24 cellular contexts compared by ENCODE assay signal in the genomic region with DNA sequence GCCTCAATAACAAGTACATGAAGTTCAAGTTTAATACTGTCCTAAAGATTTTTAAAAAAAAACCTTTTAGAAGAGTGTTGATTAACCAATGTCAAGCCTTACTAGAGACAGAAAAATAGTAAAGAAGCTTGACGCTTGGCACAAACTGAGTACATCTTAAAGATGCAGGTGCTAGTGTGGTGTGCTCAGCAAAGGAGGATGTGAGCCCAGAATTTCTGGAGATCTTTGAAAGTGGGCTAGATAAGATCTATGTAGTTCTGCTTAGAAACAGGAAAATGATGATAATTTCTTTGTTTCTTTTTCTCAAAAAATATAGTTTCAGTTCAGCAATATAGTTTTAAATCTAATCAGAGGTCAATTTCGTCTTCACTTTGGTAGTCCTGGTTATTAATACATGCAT.
DNase-seq lines count a peak whose midpoint lies in the region; ATAC-seq, FAIRE-seq and TF ChIP-seq lines count a peak whose summit lies in the region.
"Had no signal": no experiment of that assay in that cellular context is flagged by ENCODE, and none has a peak within 500 bp of the region (broad histone marks: within the 10 kb centered on the region; RNA-seq: fewer than 3 reads in every experiment).

No MANE protein-coding gene starts in this region.

- peaks cover 0 to under 1% of the 10 kb centered on the region in 2 donors for H3K9me3 Mint-ChIP-seq in stimulated activated naive B cell treated with anti-CD40 and anti-IgM and Interleukin-4, amounts not matched to agents 10 μg/mL and 1 μg/mL and 100 μg/mL, for 72 hours
- H3K9me3 Mint-ChIP-seq: activated CD4-positive, alpha-beta memory T cell treated with anti-CD3 and anti-CD28 coated beads, Interleukin-2, amount 10 ng/mL, durations not matched to agents 7 days and 5 days; activated T-cell treated with anti-CD3 and anti-CD28 coated beads, Interleukin-2, amount 50 U/mL, for 4 hours; mesothelial cell of epicardium; T-helper 2 cell treated with Interferon-gamma antibody and Interleukin-4, amounts not matched to agents 5 μg/mL and 100 μg/mL, for 36 hours had no signal

- no peak overlapping the region for H3K4me3 ChIP-seq in esophagus squamous epithelium
- H3K4me3 ChIP-seq: neural progenitor cell, SJCRH30, upper lobe of left lung had no signal

- TF ChIP-seq CTCF in esophagus squamous epithelium (IDR thresholded peaks at IDR 0.05): no peak

- H3K36me3 ChIP-seq in esophagus squamous epithelium: no peaks in the 10 kb centered on the region
- H3K36me3 ChIP-seq: neural progenitor cell, SJCRH30, upper lobe of left lung had no signal

- no peak for TF ChIP-seq POLR2A in esophagus squamous epithelium (IDR thresholded peaks at IDR 0.05)

- intact Hi-C loops in esophagus squamous epithelium (cut with DNase I): no loop called here

- H3K4me1 Mint-ChIP-seq in stimulated activated naive B cell treated with anti-CD40 and anti-IgM and Interleukin-4, amounts not matched to agents 10 μg/mL and 1 μg/mL and 100 μg/mL, for 72 hours: peaks cover 23 to 55% of the 10 kb centered on the region in 2 donors
- H3K4me1 Mint-ChIP-seq: activated CD4-positive, alpha-beta memory T cell treated with anti-CD3 and anti-CD28 coated beads, Interleukin-2, amount 10 ng/mL, durations not matched to agents 7 days and 5 days; mesothelial cell of epicardium had no signal

- H3K36me3 Mint-ChIP-seq in stimulated activated naive B cell treated with anti-CD40 and anti-IgM and Interleukin-4, amounts not matched to agents 10 μg/mL and 1 μg/mL and 100 μg/mL, for 72 hours: peaks cover 0 to under 1% of the 10 kb centered on the region in 2 donors
- H3K36me3 Mint-ChIP-seq: activated naive CD8-positive, alpha-beta T cell; mesothelial cell of epicardium; neural progenitor cell had no signal

- ATAC-seq in GM19023 (IDR thresholded peaks at IDR 0.05; ENCODE audit: unreplicated experiment) (peak; percentile 54), GM21737 (IDR thresholded peaks at IDR 0.05; ENCODE audit: unreplicated experiment) (peak; percentile 81), HG03159 (IDR thresholded peaks at IDR 0.05; ENCODE audit: unreplicated experiment) (peak; percentile 83)
- peak; percentile 72 to 81 for ATAC-seq in stimulated activated naive B cell treated with anti-CD40 and anti-IgM and Interleukin-4, amounts not matched to agents 10 μg/mL and 1 μg/mL and 100 μg/mL, for 72 hours (replicated peaks)
- ATAC-seq: activated T-cell treated with anti-CD3 and anti-CD28 coated beads, Interleukin-2, amount 50 U/mL, for 4 hours; HCT116; Panc1 had no signal

- no peak for DNase-seq in stimulated activated naive B cell treated with anti-CD40 and anti-IgM and Interleukin-4, amounts not matched to agents 10 μg/mL and 1 μg/mL and 100 μg/mL, for 72 hours
- DNase-seq in esophagus squamous epithelium (lab: John Stamatoyannopoulos, UW) (no peak), urothelium cell line (ENCODE audit: low spot score) (no peak), NK-92 (lab: John Stamatoyannopoulos, UW; ENCODE audit: unreplicated experiment) (no peak)
- DNase-seq: activated CD4-positive, alpha-beta memory T cell treated with anti-CD3 and anti-CD28 coated beads, Interleukin-2, amount 10 ng/mL, durations not matched to agents 7 days and 5 days; activated T-cell treated with anti-CD3 and anti-CD28 coated beads, Interleukin-2, amount 50 U/mL, for 4 hours; AML-193; Calu3; glutamatergic neuron; NCI-H774; SJCRH30; upper lobe of left lung had no signal

- H3K4me1 ChIP-seq in esophagus squamous epithelium: no peaks in the 10 kb centered on the region
- H3K4me1 ChIP-seq: SJCRH30, upper lobe of left lung had no signal

- H3K9me3 ChIP-seq in esophagus squamous epithelium: no peaks in the 10 kb centered on the region
- H3K9me3 ChIP-seq: SJCRH30, upper lobe of left lung had no signal

- no peak for FAIRE-seq in urothelium cell line (lab: Jason Lieb, UNC)

- H3K27ac ChIP-seq in esophagus squamous epithelium: no peak overlapping the region
- H3K27ac ChIP-seq: HL-60, SJCRH30, upper lobe of left lung had no signal

- H3K27ac Mint-ChIP-seq in stimulated activated naive B cell treated with anti-CD40 and anti-IgM and Interleukin-4, amounts not matched to agents 10 μg/mL and 1 μg/mL and 100 μg/mL, for 72 hours: no peak overlapping the region
- H3K27ac Mint-ChIP-seq: activated CD4-positive, alpha-beta memory T cell treated with anti-CD3 and anti-CD28 coated beads, Interleukin-2, amount 10 ng/mL, durations not matched to agents 7 days and 5 days; activated naive CD8-positive, alpha-beta T cell; mesothelial cell of epicardium; neural progenitor cell; progenitor cell of endocrine pancreas; T-helper 2 cell treated with Interferon-gamma antibody and Interleukin-4, amounts not matched to agents 5 μg/mL and 100 μg/mL, for 36 hours; WTC11 had no signal

- WGBS in esophagus squamous epithelium, 2 donors: 70 to 81% methylated on average over 2 of the region's 2 CpGs

- no peaks in the 10 kb centered on the region for H3K27me3 Mint-ChIP-seq in stimulated activated naive B cell treated with anti-CD40 and anti-IgM and Interleukin-4, amounts not matched to agents 10 μg/mL and 1 μg/mL and 100 μg/mL, for 72 hours
- H3K27me3 Mint-ChIP-seq: activated CD4-positive, alpha-beta memory T cell treated with anti-CD3 and anti-CD28 coated beads, Interleukin-2, amount 10 ng/mL, durations not matched to agents 7 days and 5 days; activated naive CD8-positive, alpha-beta T cell; progenitor cell of endocrine pancreas had no signal

- no peak overlapping the region for H3K4me3 Mint-ChIP-seq in stimulated activated naive B cell treated with anti-CD40 and anti-IgM and Interleukin-4, amounts not matched to agents 10 μg/mL and 1 μg/mL and 100 μg/mL, for 72 hours
- H3K4me3 Mint-ChIP-seq: activated CD4-positive, alpha-beta memory T cell treated with anti-CD3 and anti-CD28 coated beads, Interleukin-2, amount 10 ng/mL, durations not matched to agents 7 days and 5 days; activated naive CD8-positive, alpha-beta T cell; activated T-cell treated with anti-CD3 and anti-CD28 coated beads, Interleukin-2, amount 50 U/mL, for 4 hours; mesothelial cell of epicardium; neural progenitor cell; T-helper 2 cell treated with Interferon-gamma antibody and Interleukin-4, amounts not matched to agents 5 μg/mL and 100 μg/mL, for 36 hours; WTC11 had no signal

- H3K27me3 ChIP-seq in esophagus squamous epithelium: no peaks in the 10 kb centered on the region
- H3K27me3 ChIP-seq: neural progenitor cell, SJCRH30, upper lobe of left lung had no signal
